Comparison of ENCODE assay signal across 8 cellular contexts in the genomic region with DNA sequence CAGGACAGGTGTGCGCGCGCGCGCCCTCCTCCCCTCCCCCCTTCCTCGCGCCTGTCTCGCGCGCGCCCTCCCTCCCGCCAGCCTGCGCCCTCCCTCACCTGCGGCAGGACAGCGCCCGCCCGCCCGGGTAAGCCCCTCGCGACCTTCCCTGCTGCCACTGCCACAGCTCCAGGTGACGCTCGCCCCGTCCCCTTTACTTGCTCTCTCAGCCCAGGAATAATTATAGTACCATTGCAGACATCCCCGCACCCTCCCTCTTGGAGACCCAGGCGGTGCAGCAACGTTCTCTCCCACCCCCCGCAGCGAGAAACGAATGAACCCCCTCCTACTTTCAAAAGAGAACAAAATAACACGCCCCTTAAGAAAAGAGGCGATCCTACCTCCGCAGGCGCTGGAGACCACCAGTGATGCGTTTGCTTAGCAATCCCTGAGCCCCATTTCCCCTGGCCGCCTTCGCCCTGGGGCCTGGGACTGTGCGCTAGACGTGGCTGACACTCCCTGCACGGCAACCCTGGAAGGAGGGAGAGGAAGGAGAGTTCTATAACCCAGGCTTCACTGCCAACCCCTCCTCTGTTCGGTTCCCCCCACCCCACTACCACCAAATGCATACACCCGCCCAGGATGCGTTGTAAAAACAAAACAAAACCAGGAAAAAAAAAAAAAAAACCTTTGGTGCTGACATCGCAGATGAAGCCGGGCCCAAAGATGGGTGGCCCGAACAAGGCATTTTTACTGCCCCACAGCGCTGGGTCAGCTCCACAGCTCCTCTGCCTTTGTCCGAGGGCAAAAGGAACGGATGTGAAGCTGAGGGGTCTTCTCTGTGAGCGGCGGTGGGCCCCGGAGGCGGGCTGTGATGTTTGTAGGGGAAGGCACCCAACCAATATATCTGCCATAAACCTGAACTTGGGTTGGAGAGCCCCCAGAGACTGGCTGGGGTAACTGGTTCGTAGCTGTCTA. TPM values are rescaled to one million over a fixed set of nuclear protein-coding genes. Genes with fewer than 3 reads are reported as not detected.
DNase-seq lines count a peak whose midpoint lies in the region; ATAC-seq and TF ChIP-seq lines count a peak whose summit lies in the region.

No MANE protein-coding gene starts in this region.

- peaks cover 91% of the 10 kb centered on the region for H3K27me3 ChIP-seq in neural cell (ENCODE audit: insufficient read depth, low read depth, low read length)

- no peaks in the 10 kb centered on the region for H3K36me3 ChIP-seq in neural cell (ENCODE audit: insufficient read depth, low read length)

- in situ Hi-C loops in Caki2 (cut with HindIII; ENCODE audit: low pct_unique_long_range_greater_than_20kb, low sequenced_read_pairs): no loop called here

- peak overlapping the region; percentile 73 for H3K9ac ChIP-seq in neural cell (ENCODE audit: low read length)

- no peaks in the 10 kb centered on the region for H3K9me2 ChIP-seq in neural cell (ENCODE audit: insufficient read depth, low read length)

- ATAC-seq in GM21381 (IDR thresholded peaks at IDR 0.05; ENCODE audit: unreplicated experiment): no peak

- H3K79me2 ChIP-seq in neural cell (replicated peaks; ENCODE audit: insufficient read depth, low read length): no peaks in the 10 kb centered on the region

- peaks cover 47% of the 10 kb centered on the region for H3K4me1 Mint-ChIP-seq in activated CD4-positive, alpha-beta memory T cell treated with anti-CD3 and anti-CD28 coated beads, Interleukin-2, amount 10 ng/mL, durations not matched to agents 7 days and 5 days

- no peak for TF ChIP-seq RAD21 in neural cell (conservative IDR thresholded peaks at IDR 0.05)

- peak overlapping the region; percentile 90 for H3K4me3 Mint-ChIP-seq in activated CD4-positive, alpha-beta memory T cell treated with anti-CD3 and anti-CD28 coated beads, Interleukin-2, amount 10 ng/mL, durations not matched to agents 7 days and 5 days

- peak overlapping the region; percentile 81 for H3K4me3 ChIP-seq in neural cell (ENCODE audit: low read length)

- POLR2A ChIA-PET in activated CD4-positive, alpha-beta memory T cell treated with anti-CD3 and anti-CD28 coated beads, Interleukin-2, amount 10 ng/mL, durations not matched to agents 7 days and 5 days (lab: Charles Lee): interaction anchor here (0.7 to 1.8 kb wide), 12 partner anchors 9 to 317 kb away, joined by 3 to 9 read pairs (median 4); no protein-coding TSS in a partner anchor

- CTCF ChIA-PET in activated CD4-positive, alpha-beta memory T cell treated with anti-CD3 and anti-CD28 coated beads, Interleukin-2, amount 10 ng/mL, durations not matched to agents 7 days and 5 days (lab: Charles Lee): interaction anchor here (0.6 to 5.2 kb wide), 12 partner anchors 10 to 545 kb away, joined by 3 to 44 read pairs (median 4); no protein-coding TSS in a partner anchor

- H3K9me3 Mint-ChIP-seq in activated CD4-positive, alpha-beta memory T cell treated with anti-CD3 and anti-CD28 coated beads, Interleukin-2, amount 10 ng/mL, durations not matched to agents 7 days and 5 days: no peaks in the 10 kb centered on the region

- peak overlapping the region; percentile 99 for H3K27ac Mint-ChIP-seq in activated CD4-positive, alpha-beta memory T cell treated with anti-CD3 and anti-CD28 coated beads, Interleukin-2, amount 10 ng/mL, durations not matched to agents 7 days and 5 days

- DNase-seq in Caki2 (ENCODE audit: low read depth) (peak; percentile 42), HPDE6-E6E7 (ENCODE audit: extremely low spot score) (peak; percentile 13), erythroblast (lab: John Stamatoyannopoulos, UW) (peak; percentile 31 to 49), MV-4-11 (lab: John Stamatoyannopoulos, UW) (no peak), NCI-H2081 treated with DMSO at 0.1 percent for 48 hours (lab: John Stamatoyannopoulos, UW) (no peak)
- DNase-seq in activated CD4-positive, alpha-beta memory T cell treated with anti-CD3 and anti-CD28 coated beads, Interleukin-2, amount 10 ng/mL, durations not matched to agents 7 days and 5 days: peak; percentile 38

- H2AFZ ChIP-seq in neural cell (ENCODE audit: low read depth, low read length): peak overlapping the region; percentile 28

- no peak for TF ChIP-seq POLR2A in erythroblast (IDR thresholded peaks at IDR 0.05; ENCODE audit: low read length)

- peak overlapping the region; percentile 55 for H3K27ac ChIP-seq in neural cell (ENCODE audit: low read length)

- TF ChIP-seq CTCF in neural cell (IDR thresholded peaks at IDR 0.05; ENCODE audit: poor library complexity, severe bottlenecking): no peak

- H3K9me3 ChIP-seq in neural cell (ENCODE audit: low read length): no peaks in the 10 kb centered on the region

- H3K36me3 Mint-ChIP-seq in activated CD4-positive, alpha-beta memory T cell treated with anti-CD3 and anti-CD28 coated beads, Interleukin-2, amount 10 ng/mL, durations not matched to agents 7 days and 5 days (ENCODE audit: low read depth): peaks cover 7% of the 10 kb centered on the region

- no peaks in the 10 kb centered on the region for H3F3A ChIP-seq in neural cell (ENCODE audit: insufficient read depth, low read length, poor library complexity, severe bottlenecking)

- H3K4me2 ChIP-seq in neural cell (ENCODE audit: low read length): peak overlapping the region; percentile 77

- H4K20me1 ChIP-seq in neural cell (ENCODE audit: insufficient read depth): peaks cover 3% of the 10 kb centered on the region

- no peak for TF ChIP-seq EP300 in neural cell (conservative IDR thresholded peaks at IDR 0.05; ENCODE audit: poor library complexity, severe bottlenecking)

- peaks cover 29% of the 10 kb centered on the region for H3K27me3 Mint-ChIP-seq in activated CD4-positive, alpha-beta memory T cell treated with anti-CD3 and anti-CD28 coated beads, Interleukin-2, amount 10 ng/mL, durations not matched to agents 7 days and 5 days

TF ChIP-seq in neural cell, 6 proteins besides CTCF, POLR2A, EP300 and RAD21:
- TF ChIP-seq POLR2AphosphoS5 (IDR thresholded peaks at IDR 0.05): no peak
- no peak for TF ChIP-seq TAF1 (IDR thresholded peaks at IDR 0.05; ENCODE audit: low read depth)
- TF ChIP-seq SMC3 (conservative IDR thresholded peaks at IDR 0.05; ENCODE audit: poor library complexity): no peak
- TF ChIP-seq EZH2 (IDR thresholded peaks at IDR 0.05; ENCODE audit: borderline replicate concordance, insufficient read depth, low read length, poor library complexity, severe bottlenecking): no peak
- TF ChIP-seq, protein P1, sequence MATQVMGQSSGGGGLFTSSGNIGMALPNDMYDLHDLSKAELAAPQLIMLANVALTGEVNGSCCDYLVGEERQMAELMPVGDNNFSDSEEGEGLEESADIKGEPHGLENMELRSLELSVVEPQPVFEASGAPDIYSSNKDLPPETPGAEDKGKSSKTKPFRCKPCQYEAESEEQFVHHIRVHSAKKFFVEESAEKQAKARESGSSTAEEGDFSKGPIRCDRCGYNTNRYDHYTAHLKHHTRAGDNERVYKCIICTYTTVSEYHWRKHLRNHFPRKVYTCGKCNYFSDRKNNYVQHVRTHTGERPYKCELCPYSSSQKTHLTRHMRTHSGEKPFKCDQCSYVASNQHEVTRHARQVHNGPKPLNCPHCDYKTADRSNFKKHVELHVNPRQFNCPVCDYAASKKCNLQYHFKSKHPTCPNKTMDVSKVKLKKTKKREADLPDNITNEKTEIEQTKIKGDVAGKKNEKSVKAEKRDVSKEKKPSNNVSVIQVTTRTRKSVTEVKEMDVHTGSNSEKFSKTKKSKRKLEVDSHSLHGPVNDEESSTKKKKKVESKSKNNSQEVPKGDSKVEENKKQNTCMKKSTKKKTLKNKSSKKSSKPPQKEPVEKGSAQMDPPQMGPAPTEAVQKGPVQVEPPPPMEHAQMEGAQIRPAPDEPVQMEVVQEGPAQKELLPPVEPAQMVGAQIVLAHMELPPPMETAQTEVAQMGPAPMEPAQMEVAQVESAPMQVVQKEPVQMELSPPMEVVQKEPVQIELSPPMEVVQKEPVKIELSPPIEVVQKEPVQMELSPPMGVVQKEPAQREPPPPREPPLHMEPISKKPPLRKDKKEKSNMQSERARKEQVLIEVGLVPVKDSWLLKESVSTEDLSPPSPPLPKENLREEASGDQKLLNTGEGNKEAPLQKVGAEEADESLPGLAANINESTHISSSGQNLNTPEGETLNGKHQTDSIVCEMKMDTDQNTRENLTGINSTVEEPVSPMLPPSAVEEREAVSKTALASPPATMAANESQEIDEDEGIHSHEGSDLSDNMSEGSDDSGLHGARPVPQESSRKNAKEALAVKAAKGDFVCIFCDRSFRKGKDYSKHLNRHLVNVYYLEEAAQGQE (IDR thresholded peaks at IDR 0.05; ENCODE audit: borderline replicate concordance): no peak
- TF ChIP-seq MXI1 (conservative IDR thresholded peaks at IDR 0.05; ENCODE audit: poor library complexity, severe bottlenecking): no peak

RNA-seq across cellular contexts. Expression of gene PURA, which starts 5.5 kb away (rescaled TPM):
- total RNA-seq in Caki2 (2014; rRNA removed; shearing (Covaris generic); ENCODE audit: low replicate concordance): 2.6 and 4.5 TPM in 2 replicates
- total RNA-seq in activated CD4-positive, alpha-beta memory T cell treated with anti-CD3 and anti-CD28 coated beads, Interleukin-2, amount 10 ng/mL, durations not matched to agents 7 days and 5 days: 10 to 100 TPM; 14.7 to 15.1 TPM
- 2.2 and 2.3 TPM in 2 replicates for polyA plus RNA-seq in neural cell
- 6.3 and 8.3 TPM in 2 replicates for polyA minus RNA-seq in neural cell

RNA-seq across cellular contexts. Expression of gene IGIP, which starts 17.4 kb away (rescaled TPM):
- 1.5 TPM in 1 of 2 replicates, not detected in the other for total RNA-seq in Caki2 (2014; rRNA removed; shearing (Covaris generic); ENCODE audit: low replicate concordance)
- 1 to 10 TPM; 4.8 to 4.9 TPM for total RNA-seq in activated CD4-positive, alpha-beta memory T cell treated with anti-CD3 and anti-CD28 coated beads, Interleukin-2, amount 10 ng/mL, durations not matched to agents 7 days and 5 days
- 2.9 and 4.4 TPM in 2 replicates for polyA plus RNA-seq in neural cell
- 4.4 and 5.0 TPM in 2 replicates for polyA minus RNA-seq in neural cell

Comparison
In these comparisons a context has a peak if more than half of its experiments do, and no peak if none do; other contexts are left out.
1. DNase-seq: peak in Caki2 (single experiment), HPDE6-E6E7 (single experiment), activated CD4-positive, alpha-beta memory T cell treated with anti-CD3 and anti-CD28 coated beads, Interleukin-2, amount 10 ng/mL, durations not matched to agents 7 days and 5 days (single experiment) and erythroblast (2 of 2); none in MV-4-11 (single experiment) and NCI-H2081 treated with DMSO at 0.1 percent for 48 hours (single experiment).